23 cellular contexts compared by ENCODE assay signal in the genomic region with DNA sequence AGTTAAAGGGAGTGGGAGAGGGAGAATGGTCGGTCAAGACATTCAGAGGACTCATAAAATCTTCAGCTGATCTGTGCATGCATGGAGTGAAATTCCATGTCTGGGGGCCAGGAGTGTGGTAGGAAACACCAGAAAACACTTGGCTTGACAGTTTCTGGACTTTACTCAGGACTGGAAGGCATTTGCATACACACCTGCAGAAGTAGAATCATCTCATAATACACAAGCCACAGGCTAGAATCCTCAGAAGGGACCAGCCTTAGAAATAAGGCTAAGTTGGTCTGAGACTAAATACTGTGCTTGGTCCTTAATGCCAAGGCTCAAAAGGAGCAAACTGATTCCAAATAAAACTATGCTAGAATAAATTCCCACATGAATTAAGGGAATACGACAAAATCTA.
DNase-seq lines count a peak whose midpoint lies in the region; ATAC-seq and TF ChIP-seq lines count a peak whose summit lies in the region.
"Had no signal": no experiment of that assay in that cellular context is flagged by ENCODE, and none has a peak within 500 bp of the region (broad histone marks: within the 10 kb centered on the region; RNA-seq: fewer than 3 reads in every experiment).

No MANE protein-coding gene starts in this region.

- no peak for TF ChIP-seq EP300 in esophagus muscularis mucosa (IDR thresholded peaks at IDR 0.05)

- H3K36me3 ChIP-seq in esophagus muscularis mucosa, result no peaks in the 10 kb centered on the region
- H3K36me3 ChIP-seq: BE2C, BLaER1 had no signal

- DNase-seq in NCI-H526 (lab: John Stamatoyannopoulos, UW), result peak; percentile 93
- DNase-seq in NCI-H526 treated with DMSO at 0.1 percent for 48 hours (lab: John Stamatoyannopoulos, UW), result peak; percentile 89
- DNase-seq in left colon, result no peak
- no peak for DNase-seq in esophagus muscularis mucosa (ENCODE audit: extremely low spot score)
- no peak for DNase-seq in retina
- DNase-seq in activated naive CD4-positive, alpha-beta T cell (lab: John Stamatoyannopoulos, UW), result no peak
- DNase-seq: 8988T; ACHN; BE2C; C1 segment of cervical spinal cord; CD4-positive, alpha-beta memory T cell; CD4-positive, CD25-positive, alpha-beta regulatory T cell; CD8-positive, alpha-beta memory T cell; COR-L47; DMS 273 treated with DMSO at 0.1 percent for 48 hours; DMS153; DMS53; DMS79; DND-41; EL; GDM1 had no signal

- intact Hi-C loops in left colon (cut with DNase I, micrococcal nuclease) (no loop called here), esophagus muscularis mucosa (cut with DNase I) (no loop called here)

- TF ChIP-seq CTCF in esophagus muscularis mucosa (IDR thresholded peaks at IDR 0.05), result no peak

- no peak for TF ChIP-seq POLR2A in esophagus muscularis mucosa (IDR thresholded peaks at IDR 0.05; ENCODE audit: low read depth)

- no peak overlapping the region for H3K27ac ChIP-seq in esophagus muscularis mucosa (replicated peaks in 1 of 4)
- H3K27ac ChIP-seq: BLaER1 had no signal

- no peaks in the 10 kb centered on the region for H3K4me1 ChIP-seq in esophagus muscularis mucosa
- H3K4me1 ChIP-seq: BE2C, BLaER1 had no signal

- H3K27me3 ChIP-seq in esophagus muscularis mucosa, result no peaks in the 10 kb centered on the region
- H3K27me3 ChIP-seq: BE2C, BLaER1 had no signal

- WGBS in esophagus muscularis mucosa, result 84% methylated on average over 2 of the region's 2 CpGs

- H3K9me3 ChIP-seq in esophagus muscularis mucosa, result peaks cover 0 to 1% (median 0%) of the 10 kb centered on the region in 4 donors
- H3K9me3 ChIP-seq: BE2C had no signal

- peak; percentile 69 for ATAC-seq in left colon
- ATAC-seq: GM12878 had no signal

- H3K4me3 ChIP-seq in esophagus muscularis mucosa, result no peak overlapping the region
- H3K4me3 ChIP-seq: BLaER1, GM12878 had no signal

Comparison
In these comparisons a context has a peak if more than half of its experiments do, and no peak if none do; other contexts are left out.
1. DNase-seq: peak in NCI-H526 (2 of 2) and NCI-H526 treated with DMSO at 0.1 percent for 48 hours (single experiment); none in left colon (0 of 2), esophagus muscularis mucosa (single experiment), retina (single experiment) and activated naive CD4-positive, alpha-beta T cell (0 of 4).